8 cellular contexts compared by ENCODE assay signal in genomic region chr20:60224914-60225313, GRCh38.
A peak's percentile ranks its signal among the peaks of the same experiment; 100 is the strongest.
DNase-seq lines count a peak whose midpoint lies in the region; ATAC-seq, FAIRE-seq and TF ChIP-seq lines count a peak whose summit lies in the region.
"Had no signal": no experiment of that assay in that cellular context is flagged by ENCODE, and none has a peak within 500 bp of the region (broad histone marks: within the 10 kb centered on the region; RNA-seq: fewer than 3 reads in every experiment).

No MANE protein-coding gene starts in this region.

- H3K4me1 Mint-ChIP-seq in Calu3 (ENCODE audit: low read depth, unreplicated experiment) = no peaks in the 10 kb centered on the region
- H3K4me1 Mint-ChIP-seq in activated CD8-positive, alpha-beta memory T cell treated with anti-CD3 and anti-CD28 coated beads, Interleukin-2, amount 10 ng/mL, durations not matched to agents 7 days and 5 days = peaks cover 2% of the 10 kb centered on the region

- FAIRE-seq in GM19239 (lab: Jason Lieb, UNC) (no peak), kidney (lab: Jason Lieb, UNC) (no peak)
- FAIRE-seq: endothelial cell of umbilical vein had no signal

- no peaks in the 10 kb centered on the region for H3K9me3 Mint-ChIP-seq in Calu3 (ENCODE audit: low read depth, unreplicated experiment)
- no peaks in the 10 kb centered on the region for H3K9me3 Mint-ChIP-seq in activated CD8-positive, alpha-beta memory T cell treated with anti-CD3 and anti-CD28 coated beads, Interleukin-2, amount 10 ng/mL, durations not matched to agents 7 days and 5 days (ENCODE audit: low read depth)

- no peak overlapping the region for H3K9ac ChIP-seq in kidney (ENCODE audit: low read length in 2 of 2)

- TF ChIP-seq CTCF in Calu3 (IDR thresholded peaks at IDR 0.05; ENCODE audit: unreplicated experiment) = peak; percentile 26
- peak; percentile 55 for TF ChIP-seq CTCF in RWPE2 (IDR thresholded peaks at IDR 0.05; ENCODE audit: poor library complexity, severe bottlenecking)
- no peak for TF ChIP-seq CTCF in kidney (IDR thresholded peaks at IDR 0.05; ENCODE audit: borderline replicate concordance, extremely low read depth, insufficient read depth)

- BruUV-seq in Calu3 (replicated peaks; lab: Mats Ljungman, UMichigan) = no TSS peak

- no peak overlapping the region for H3K27ac Mint-ChIP-seq in Calu3 (ENCODE audit: unreplicated experiment)
- no peak overlapping the region for H3K27ac Mint-ChIP-seq in activated CD8-positive, alpha-beta memory T cell treated with anti-CD3 and anti-CD28 coated beads, Interleukin-2, amount 10 ng/mL, durations not matched to agents 7 days and 5 days

- ATAC-seq in RWPE2 (ENCODE audit: low read depth) = 0 out of 3 replicates have a peak, but pooled peaks have one; percentile 33
- ATAC-seq in activated CD8-positive, alpha-beta memory T cell treated with anti-CD3 and anti-CD28 coated beads, Interleukin-2, amount 10 ng/mL, durations not matched to agents 7 days and 5 days = no peak

- H3K9me3 ChIP-seq in RWPE2 (ENCODE audit: severe bottlenecking) (no peaks in the 10 kb centered on the region), kidney (ENCODE audit: control insufficient read depth in 1 of 2, low read length in 2 of 2) (no peaks in the 10 kb centered on the region)

- H3K4me3 Mint-ChIP-seq in Calu3 (ENCODE audit: low read depth, unreplicated experiment) = no peak overlapping the region
- no peak overlapping the region for H3K4me3 Mint-ChIP-seq in activated CD8-positive, alpha-beta memory T cell treated with anti-CD3 and anti-CD28 coated beads, Interleukin-2, amount 10 ng/mL, durations not matched to agents 7 days and 5 days

- H3K36me3 ChIP-seq in RWPE2 (ENCODE audit: low read depth) = no peaks in the 10 kb centered on the region
- no peaks in the 10 kb centered on the region for H3K36me3 ChIP-seq in kidney (ENCODE audit: control insufficient read depth in 1 of 2, insufficient read depth in 2 of 2, low read length in 2 of 2)

- DNase-seq in Calu3 = peak; percentile 36
- peak; percentile 5 for DNase-seq in GM19239 (ENCODE audit: insufficient read length, low spot score)
- DNase-seq in RWPE2 (ENCODE audit: low spot score) = no peak
- peak; percentile 68 for DNase-seq in iPS-NIHi7 (ENCODE audit: extremely low spot score)
- DNase-seq in kidney = no peak
- DNase-seq in mucosa of gallbladder (ENCODE audit: low spot score) = no peak
- DNase-seq in activated CD8-positive, alpha-beta memory T cell treated with anti-CD3 and anti-CD28 coated beads, Interleukin-2, amount 10 ng/mL, durations not matched to agents 7 days and 5 days = no peak

- intact Hi-C loops in Calu3 (cut with micrococcal nuclease; ENCODE audit: unreplicated experiment) = no loop called here
- intact Hi-C loops in kidney (cut with DNase I) = no loop called here

- CTCF ChIA-PET in Calu3 (lab: Charles Lee) = no interaction called here
- CTCF ChIA-PET in activated CD8-positive, alpha-beta memory T cell treated with anti-CD3 and anti-CD28 coated beads, Interleukin-2, amount 10 ng/mL, durations not matched to agents 7 days and 5 days (lab: Charles Lee) = no interaction called here

- H3K36me3 Mint-ChIP-seq in Calu3 (ENCODE audit: insufficient read depth, unreplicated experiment) = no peaks in the 10 kb centered on the region
- H3K36me3 Mint-ChIP-seq in activated CD8-positive, alpha-beta memory T cell treated with anti-CD3 and anti-CD28 coated beads, Interleukin-2, amount 10 ng/mL, durations not matched to agents 7 days and 5 days = no peaks in the 10 kb centered on the region

- H3K4me3 ChIP-seq in RWPE2 (ENCODE audit: severe bottlenecking) (no peak overlapping the region), kidney (ENCODE audit: low read length in 2 of 2) (no peak overlapping the region)

- H3K27me3 ChIP-seq in RWPE2 (ENCODE audit: insufficient read depth, poor library complexity, severe bottlenecking) = peaks cover 15% of the 10 kb centered on the region

- peaks cover 19% of the 10 kb centered on the region for H3K27me3 Mint-ChIP-seq in Calu3 (ENCODE audit: unreplicated experiment)
- H3K27me3 Mint-ChIP-seq in activated CD8-positive, alpha-beta memory T cell treated with anti-CD3 and anti-CD28 coated beads, Interleukin-2, amount 10 ng/mL, durations not matched to agents 7 days and 5 days = no peaks in the 10 kb centered on the region

- H3K4me1 ChIP-seq in RWPE2 (ENCODE audit: insufficient read depth, poor library complexity, severe bottlenecking) = peaks cover 3% of the 10 kb centered on the region
- no peaks in the 10 kb centered on the region for H3K4me1 ChIP-seq in kidney (ENCODE audit: control insufficient read depth in 1 of 2, insufficient read depth in 1 of 2, low read depth in 1 of 2, low read length in 2 of 2)

- no peak overlapping the region for H3K27ac ChIP-seq in RWPE2 (ENCODE audit: poor library complexity, severe bottlenecking)
- no peak overlapping the region for H3K27ac ChIP-seq in kidney (ENCODE audit: low read depth in 2 of 2, low read length in 2 of 2)

Comparison
In these comparisons a context has a peak if more than half of its experiments do, and no peak if none do; other contexts are left out.
1. DNase-seq: peak in Calu3 (single experiment), GM19239 (single experiment) and iPS-NIHi7 (single experiment); none in RWPE2 (single experiment), kidney (single experiment), mucosa of gallbladder (single experiment) and activated CD8-positive, alpha-beta memory T cell treated with anti-CD3 and anti-CD28 coated beads, Interleukin-2, amount 10 ng/mL, durations not matched to agents 7 days and 5 days (single experiment).